ENCODE assay signal across 9 cellular contexts in the genomic region with DNA sequence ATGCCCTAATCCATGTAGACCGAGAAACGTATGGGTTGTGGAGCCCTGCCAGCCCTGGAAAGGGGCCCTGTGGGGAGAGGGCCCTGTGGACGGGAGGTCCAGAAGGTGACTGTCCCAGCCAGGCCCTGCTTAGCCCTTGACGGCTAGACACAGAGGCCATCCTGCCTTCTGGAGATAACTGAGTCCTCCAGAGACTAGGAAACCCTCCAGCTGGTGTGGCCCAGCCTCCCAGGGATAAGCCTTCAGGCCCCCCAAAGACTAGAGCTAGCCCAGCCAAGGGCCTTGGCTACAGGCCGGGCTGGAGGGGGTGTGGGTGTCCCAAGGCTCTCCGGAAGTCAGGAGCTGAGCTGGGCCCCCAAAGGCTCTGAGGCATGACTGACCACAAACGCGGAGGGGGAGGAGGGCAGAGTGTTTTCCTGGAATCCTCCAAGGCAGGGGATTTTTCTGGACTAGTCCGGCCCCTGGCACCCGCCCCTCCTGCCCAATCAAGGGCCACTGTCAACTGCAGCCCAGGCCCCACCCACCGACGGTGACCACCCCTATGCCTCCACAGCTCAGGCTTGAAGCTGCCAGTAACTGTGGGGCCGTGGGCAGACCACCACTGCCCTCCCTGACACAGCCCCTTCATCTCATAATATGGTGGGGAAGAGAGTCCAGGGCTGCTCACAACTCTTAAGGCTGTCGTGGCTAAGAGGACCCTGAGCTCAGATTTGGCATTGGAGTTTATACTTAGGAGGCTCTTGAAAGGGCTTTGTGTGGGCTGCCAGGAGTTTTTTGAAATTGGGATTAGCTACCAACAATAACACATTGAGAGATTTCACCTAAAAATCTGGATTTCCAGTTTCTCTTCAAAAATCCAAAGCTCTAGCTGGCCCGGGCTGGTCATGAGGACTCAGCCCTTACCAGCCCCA. TPM values are rescaled to one million over a fixed set of nuclear protein-coding genes. Genes with fewer than 3 reads are reported as not detected.
DNase-seq lines count a peak whose midpoint lies in the region; ATAC-seq and TF ChIP-seq lines count a peak whose summit lies in the region.
"Had no signal": no experiment of that assay in that cellular context is flagged by ENCODE, and none has a peak within 500 bp of the region (broad histone marks: within the 10 kb centered on the region; RNA-seq: fewer than 3 reads in every experiment).

No MANE protein-coding gene starts in this region.

- no peak for TF ChIP-seq EP300 in suprapubic skin (IDR thresholded peaks at IDR 0.05)

- H3K9me3 Mint-ChIP-seq in MCF 10A (ENCODE audit: unreplicated experiment): no peaks in the 10 kb centered on the region

- peak; percentile 2 for ATAC-seq in left lung
- ATAC-seq in GM19397 (IDR thresholded peaks at IDR 0.05; ENCODE audit: unreplicated experiment): no peak
- no peak for ATAC-seq in HG03460 (IDR thresholded peaks at IDR 0.05; ENCODE audit: unreplicated experiment)

- peak in 1 of 2 donors; percentile 44 for TF ChIP-seq POLR2A in suprapubic skin (IDR thresholded peaks at IDR 0.05)

- CTCF ChIA-PET in MCF 10A (lab: Yijun Ruan, JAX): interaction anchor here (0.7 to 14.1 kb wide), 3 partner anchors 11 to 30 kb away, joined by 3 to 263 read pairs (median 13); no protein-coding TSS in a partner anchor

- 24% methylated on average over 3 of the region's 15 CpGs for WGBS in suprapubic skin

- DNase-seq in HFF-Myc (ENCODE audit: extremely low read depth, low read depth): no peak
- no peak for DNase-seq in MCF 10A (ENCODE audit: unreplicated experiment)
- DNase-seq in left lung: peak in 1 of 2 donors; percentile 74
- peak in 1 of 2 donors; percentile 83 for DNase-seq in suprapubic skin (ENCODE audit: low spot score in 2 of 2)
- DNase-seq in central memory CD4-positive, alpha-beta T cell: no peak
- DNase-seq in activated CD4-positive, CD25-positive, alpha-beta regulatory T cell treated with anti-CD3 and anti-CD28 coated beads, Interleukin-2, amount 50 U/mL, for 72 hours: no peak

- H3K9me3 ChIP-seq in left lung: no peaks in the 10 kb centered on the region
- no peaks in the 10 kb centered on the region for H3K9me3 ChIP-seq in suprapubic skin

- TF ChIP-seq CTCF in HFF-Myc (IDR thresholded peaks at IDR 0.05; ENCODE audit: low read depth, low read length, missing control alignments): no peak
- no peak for TF ChIP-seq CTCF in MCF 10A (IDR thresholded peaks at IDR 0.05; ENCODE audit: unreplicated experiment)
- no peak for TF ChIP-seq CTCF in left lung (IDR thresholded peaks at IDR 0.05)
- no peak for TF ChIP-seq CTCF in suprapubic skin (IDR thresholded peaks at IDR 0.05)

- H3K4me1 ChIP-seq in left lung (peaks cover 46 to 71% of the 10 kb centered on the region in 2 donors), suprapubic skin (peaks cover 77% of the 10 kb centered on the region)

- no TSS peak for BruUV-seq in MCF 10A (replicated peaks; lab: Mats Ljungman, UMichigan)

- H3K4me3 ChIP-seq in HFF-Myc (replicated peaks; ENCODE audit: low read depth, low read length) (peak overlapping the region; percentile 97), left lung (peak overlapping the region in 1 of 2 donors; percentile 60), suprapubic skin (peak overlapping the region; percentile 86)

- intact Hi-C loops in MCF 10A (cut with micrococcal nuclease) (no loop called here), left lung (cut with DNase I) (no loop called here)

- H3K27me3 ChIP-seq in left lung (no peaks in the 10 kb centered on the region), suprapubic skin (no peaks in the 10 kb centered on the region)

- peaks cover 0 to 22% of the 10 kb centered on the region in 2 donors for H3K36me3 ChIP-seq in left lung
- H3K36me3 ChIP-seq in suprapubic skin: no peaks in the 10 kb centered on the region

- peaks cover 21% of the 10 kb centered on the region for H3K4me1 Mint-ChIP-seq in MCF 10A (ENCODE audit: insufficient read depth, unreplicated experiment)

- peak overlapping the region; percentile 53 to 90 for H3K27ac ChIP-seq in left lung
- H3K27ac ChIP-seq in suprapubic skin: peak overlapping the region; percentile 87

- H3K27me3 Mint-ChIP-seq in MCF 10A (ENCODE audit: insufficient read depth, unreplicated experiment): no peaks in the 10 kb centered on the region

- peak overlapping the region; percentile 69 for H3K4me3 Mint-ChIP-seq in MCF 10A (ENCODE audit: unreplicated experiment)

- H3K36me3 Mint-ChIP-seq in MCF 10A (ENCODE audit: insufficient read depth, unreplicated experiment): no peaks in the 10 kb centered on the region

- POLR2A ChIA-PET in MCF 10A (lab: Yijun Ruan, JAX): interaction anchor here (0.6 kb wide), 1 partner anchor 388 kb away, joined by 3 read pairs; no protein-coding TSS in a partner anchor

- no peak overlapping the region for H3K27ac Mint-ChIP-seq in MCF 10A (ENCODE audit: low read depth, unreplicated experiment)

RNA-seq across cellular contexts. Expression of a gene that starts 0.8 kb away (rescaled TPM):
- 4.0 and 7.1 TPM in 2 replicates for total RNA-seq in MCF 10A (2022)
- total RNA-seq in left lung: 10 to 100 TPM; 24.5 to 28.3 TPM
- 10 to 100 TPM; 10.8 to 23.3 (median 22.3) TPM for total RNA-seq in suprapubic skin
- total RNA-seq: T-helper 1 cell treated with Interleukin-12 subunit alpha and Interleukin-12 subunit beta and Interleukin-4 antibody, amounts not matched to agents 30 ng/mL and 1 ng/mL, for 36 hours had no signal

RNA-seq across cellular contexts. Expression of a gene that starts 19.7 kb away (rescaled TPM):
- 71.8 and 117 TPM in 2 replicates for total RNA-seq in MCF 10A (2022)
- total RNA-seq in left lung: 10 to 100 TPM; 26.2 to 44.6 TPM
- total RNA-seq in suprapubic skin: 10 to 100 TPM; 23.8 to 54.7 (median 46.1) TPM

RNA-seq across cellular contexts. Expression of a gene that starts 45.6 kb away (rescaled TPM):
- total RNA-seq in MCF 10A (2022): 20.3 and 24.9 TPM in 2 replicates
- total RNA-seq in left lung: 10 to 100 TPM; 36.3 to 81.7 TPM
- 10 to 100 TPM; 18.8 to 29.6 (median 25.7) TPM for total RNA-seq in suprapubic skin

RNA-seq across cellular contexts. Expression of a gene that starts 54.8 kb away (rescaled TPM):
- total RNA-seq in MCF 10A (2022) (98.1 and 101 TPM in 2 replicates), left lung (10 to 100 TPM; 29.6 to 53.5 TPM), suprapubic skin (10 to 100 TPM; 41.1 to 70.9 (median 48.7) TPM)

RNA-seq across cellular contexts. Expression of a gene that starts 55.0 kb away (rescaled TPM):
- total RNA-seq in MCF 10A (2022) (14.7 and 15.8 TPM in 2 replicates), left lung (10 to 100 TPM; 28.9 to 31.0 TPM), suprapubic skin (1 to 10 TPM; 1.1 to 3.1 (median 2.3) TPM)
